In the genomic region with DNA sequence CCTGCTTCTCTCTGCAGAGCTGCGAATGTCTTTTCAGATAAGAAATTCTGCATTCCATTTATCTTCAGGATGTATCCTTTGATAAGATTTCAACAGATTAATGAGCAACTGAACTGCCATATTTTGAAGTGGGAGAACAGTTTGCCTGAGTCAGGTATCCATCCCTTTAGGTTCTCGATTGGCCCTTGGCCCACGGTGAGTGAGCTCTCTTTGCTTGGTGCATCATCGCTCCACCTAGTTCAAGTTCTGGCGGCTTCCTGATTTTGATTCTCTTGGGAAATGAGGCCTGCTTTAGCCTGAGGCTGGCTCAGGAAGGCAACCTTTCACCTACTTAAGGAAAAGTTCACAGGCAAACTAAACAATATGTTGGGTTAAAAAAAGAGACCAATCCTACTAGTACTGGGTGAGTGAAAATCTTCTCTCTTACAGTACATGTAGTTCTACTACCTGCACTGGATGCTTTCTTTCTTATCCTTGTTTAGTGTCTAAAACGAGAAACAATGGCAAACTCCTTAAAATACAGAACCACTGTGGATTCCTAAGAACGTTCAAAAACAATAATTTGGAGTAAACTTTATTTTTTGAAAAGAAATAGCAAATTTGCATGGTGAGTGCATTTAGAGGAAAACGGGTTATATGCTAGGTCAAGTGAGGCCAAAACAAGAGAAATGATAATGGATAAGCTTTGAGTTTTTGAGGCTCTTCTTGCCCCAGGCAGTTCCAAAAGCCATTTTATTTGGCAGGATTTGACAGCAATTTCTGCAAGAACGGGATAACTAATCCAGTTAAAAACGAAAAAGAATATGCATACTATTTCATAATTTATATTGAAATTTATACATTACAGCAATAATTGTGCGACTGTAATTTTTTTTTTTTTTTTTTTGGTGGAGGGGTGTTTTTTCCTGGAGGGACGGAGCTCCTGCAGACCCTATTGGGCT, we compare ENCODE assay signal across 8 cellular contexts. TPM values are rescaled to one million over a fixed set of nuclear protein-coding genes. Genes with fewer than 3 reads are reported as not detected.
DNase-seq lines count a peak whose midpoint lies in the region; ATAC-seq and TF ChIP-seq lines count a peak whose summit lies in the region.

No MANE protein-coding gene starts in this region.

- peaks cover 4% of the 10 kb centered on the region for H3K27me3 Mint-ChIP-seq in GM23338 (ENCODE audit: insufficient read depth, low read depth, poor library complexity)

- peaks cover 26% of the 10 kb centered on the region for H4K20me1 ChIP-seq in GM23338 (replicated peaks; ENCODE audit: insufficient read depth)

- peaks cover 41% of the 10 kb centered on the region for H3K79me2 ChIP-seq in GM23338 (replicated peaks; ENCODE audit: insufficient read depth)

- H3K27me3 ChIP-seq in GM23338 (ENCODE audit: insufficient read depth) (no peaks in the 10 kb centered on the region), RWPE2 (ENCODE audit: insufficient read depth, poor library complexity, severe bottlenecking) (no peaks in the 10 kb centered on the region), aorta (ENCODE audit: control insufficient read depth in 1 of 2, insufficient read depth in 2 of 2, low read length in 1 of 2) (no peaks in the 10 kb centered on the region)

- peaks cover 3% of the 10 kb centered on the region; the same call in 1 of the 3 replicates for H3K9me3 Mint-ChIP-seq in GM23338

- no peaks in the 10 kb centered on the region for H3F3A ChIP-seq in GM23338 (replicated peaks; ENCODE audit: low read depth)

- no peaks in the 10 kb centered on the region for H3K9me3 ChIP-seq in RWPE2 (ENCODE audit: severe bottlenecking)
- H3K9me3 ChIP-seq in aorta (ENCODE audit: control insufficient read depth, low read length): no peaks in the 10 kb centered on the region

- H3K4me3 ChIP-seq in AG09309 (ENCODE audit: control insufficient read depth, low read depth, low read length) (peak overlapping the region; percentile 90), GM23338 (peak overlapping the region; percentile 85), RWPE2 (ENCODE audit: severe bottlenecking) (peak overlapping the region; percentile 93), epithelial cell of proximal tubule (ENCODE audit: low read depth, low read length) (peak overlapping the region; percentile 94), aorta (ENCODE audit: low read length in 2 of 2) (peak overlapping the region in 1 of 2 donors; percentile 80)

- H3K27ac Mint-ChIP-seq in GM23338: peak overlapping the region; percentile 89

- H3K4me2 ChIP-seq in GM23338: peak overlapping the region; percentile 70

- H3K36me3 ChIP-seq in GM23338 (ENCODE audit: insufficient read depth) (no peaks in the 10 kb centered on the region), RWPE2 (ENCODE audit: low read depth) (peaks cover 19% of the 10 kb centered on the region), aorta (ENCODE audit: control insufficient read depth in 1 of 2, insufficient read depth in 2 of 2, low read length in 1 of 2) (no peaks in the 10 kb centered on the region)

- peak overlapping the region; percentile 63 for H3K4me3 Mint-ChIP-seq in GM23338

- 10 to 12% methylated on average over 12 of the region's 12 CpGs for WGBS in aorta, 2 donors

- DNase-seq in AG09309 (ENCODE audit: low read depth) (no peak), GM23338 (ENCODE audit: low spot score) (peak; percentile 56), RWPE2 (ENCODE audit: low spot score) (peak; percentile 92), epithelial cell of proximal tubule (ENCODE audit: low read depth) (no peak), mucosa of gallbladder (ENCODE audit: low spot score) (peak; percentile 54), aorta (peak in 1 of 2 donors; percentile 51), germinal center (ENCODE audit: low spot score) (no peak)

- peaks cover 46% of the 10 kb centered on the region for H3K4me1 ChIP-seq in GM23338 (ENCODE audit: insufficient read depth)
- peaks cover 35% of the 10 kb centered on the region for H3K4me1 ChIP-seq in RWPE2 (ENCODE audit: insufficient read depth, poor library complexity, severe bottlenecking)
- H3K4me1 ChIP-seq in aorta (ENCODE audit: control insufficient read depth in 1 of 2, insufficient read depth in 2 of 2, low read length in 2 of 2): peaks cover 0 to 9% of the 10 kb centered on the region in 2 donors

- no peaks in the 10 kb centered on the region for H3K36me3 Mint-ChIP-seq in GM23338 (ENCODE audit: low read depth)

- H3K9me2 ChIP-seq in GM23338 (ENCODE audit: insufficient read depth): 0 out of 2 replicates have a peak, but pooled peaks cover 5% of the 10 kb centered on the region

- H3K27ac ChIP-seq in GM23338 (ENCODE audit: low read depth) (peak overlapping the region; percentile 46; the same call in 1 of the 2 replicates), RWPE2 (ENCODE audit: poor library complexity, severe bottlenecking) (peak overlapping the region; percentile 88), aorta (ENCODE audit: low read depth in 1 of 2, low read length in 2 of 2) (no peak overlapping the region)

- peak overlapping the region; percentile 6 for H2AFZ ChIP-seq in GM23338

- intact Hi-C loops in aorta (cut with DNase I): loop anchor here (2.0 to 5.0 kb wide), 3 partner anchors 42 to 153 kb away; no protein-coding TSS in a partner anchor

- TF ChIP-seq CTCF in AG09309 (IDR thresholded peaks at IDR 0.05; ENCODE audit: control insufficient read depth, insufficient read depth, low read depth, low read length, missing control alignments) (no peak), GM23338 (conservative IDR thresholded peaks at IDR 0.05; ENCODE audit: low read depth in 2 of 2) (no peak), RWPE2 (IDR thresholded peaks at IDR 0.05; ENCODE audit: poor library complexity, severe bottlenecking) (no peak), epithelial cell of proximal tubule (conservative IDR thresholded peaks at IDR 0.05; ENCODE audit: low read depth, low read length) (no peak)

- peaks cover 7% of the 10 kb centered on the region for H3K4me1 Mint-ChIP-seq in GM23338

- ATAC-seq in GM23338 (peak; percentile 8), RWPE2 (ENCODE audit: low read depth) (peak; percentile 66), aorta (ENCODE audit: low FRiP score) (peak; percentile 17), GM21619 (IDR thresholded peaks at IDR 0.05; ENCODE audit: unreplicated experiment) (no peak)

TF ChIP-seq in GM23338, 12 proteins besides CTCF, POLR2A, EP300 and RAD21 (continues in another document):
- TF ChIP-seq EZH2 (IDR thresholded peaks at IDR 0.05; ENCODE audit: low read depth, unreplicated experiment) (no peak), STAT1 (IDR thresholded peaks at IDR 0.05; ENCODE audit: unreplicated experiment) (no peak), POLR2AphosphoS5 (IDR thresholded peaks at IDR 0.05; ENCODE audit: low read depth) (no peak), ZNF114 (CRISPR knock-in tag; IDR thresholded peaks at IDR 0.05) (no peak)

RNA-seq across cellular contexts. Expression of gene ACSL3, which starts 0.8 kb away (rescaled TPM):
- 130 and 132 TPM in 2 replicates for total RNA-seq in GM23338 (2014; rRNA removed; shearing (Covaris generic))
- polyA plus RNA-seq in GM23338 (2016; fragmentation: Nextera tagmentation; extraction: Ambion mirVana) (50.4 and 55.3 TPM in 2 replicates), aorta (10 to 100 TPM; 14.0 to 39.4 TPM)
- total RNA-seq in epithelial cell of proximal tubule (66.8 and 87.9 TPM in 2 replicates), mucosa of gallbladder (68.5 TPM), aorta (10 to 100 TPM; 66.5 to 69.0 TPM)

Comparison
In these comparisons a context has a peak if more than half of its experiments do, and no peak if none do; other contexts are left out.
1. DNase-seq: peak in GM23338 (single experiment), RWPE2 (single experiment) and mucosa of gallbladder (single experiment); none in AG09309 (single experiment), epithelial cell of proximal tubule (single experiment) and germinal center (single experiment).
2. H3K27ac ChIP-seq: peak in GM23338 (single experiment) and RWPE2 (single experiment); none in aorta (0 of 2).